In the genomic region with DNA sequence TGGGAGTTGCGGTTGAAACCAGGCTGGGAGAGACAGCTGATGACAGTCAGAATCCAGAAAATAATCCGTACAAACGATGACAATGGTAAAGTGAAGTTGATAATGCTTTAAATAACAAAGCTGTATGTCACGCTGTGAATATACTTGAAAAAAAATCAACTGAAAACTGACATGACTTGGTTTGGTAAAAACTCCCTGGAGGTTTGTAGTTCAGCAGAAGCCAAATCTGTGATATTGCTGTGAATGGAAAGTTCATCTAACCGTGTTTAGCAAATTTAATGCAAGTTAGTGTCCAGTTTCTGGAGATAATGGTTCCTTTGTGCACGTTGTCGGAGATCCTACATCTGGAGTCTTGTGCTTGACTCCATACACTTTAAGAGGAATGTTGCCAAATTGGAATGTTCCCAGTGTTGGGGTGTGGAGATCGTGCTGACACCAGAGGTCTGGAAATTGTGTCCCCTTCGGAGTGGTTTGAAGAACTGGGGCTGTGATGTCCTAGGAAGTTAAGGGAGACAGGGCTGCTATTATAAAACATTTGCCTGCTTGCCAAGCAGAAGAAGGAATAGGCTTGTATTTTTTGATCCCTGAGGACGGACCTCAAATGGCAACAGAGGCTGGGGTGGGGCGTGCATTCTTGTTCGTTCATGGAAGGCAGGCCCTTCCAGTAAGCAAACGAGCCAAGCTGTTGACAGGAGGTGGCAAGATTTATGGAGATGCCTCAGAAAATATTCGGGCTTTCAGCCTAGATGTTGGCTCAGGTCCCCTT, we compare ENCODE assay signal across 1 cellular context.
TF ChIP-seq lines count a peak whose summit lies in the region.

No MANE protein-coding gene starts in this region.

TF ChIP-seq in GM23338, 12 proteins besides CTCF, POLR2A, EP300 and RAD21 (continued from another document):
- TF ChIP-seq, protein P1, sequence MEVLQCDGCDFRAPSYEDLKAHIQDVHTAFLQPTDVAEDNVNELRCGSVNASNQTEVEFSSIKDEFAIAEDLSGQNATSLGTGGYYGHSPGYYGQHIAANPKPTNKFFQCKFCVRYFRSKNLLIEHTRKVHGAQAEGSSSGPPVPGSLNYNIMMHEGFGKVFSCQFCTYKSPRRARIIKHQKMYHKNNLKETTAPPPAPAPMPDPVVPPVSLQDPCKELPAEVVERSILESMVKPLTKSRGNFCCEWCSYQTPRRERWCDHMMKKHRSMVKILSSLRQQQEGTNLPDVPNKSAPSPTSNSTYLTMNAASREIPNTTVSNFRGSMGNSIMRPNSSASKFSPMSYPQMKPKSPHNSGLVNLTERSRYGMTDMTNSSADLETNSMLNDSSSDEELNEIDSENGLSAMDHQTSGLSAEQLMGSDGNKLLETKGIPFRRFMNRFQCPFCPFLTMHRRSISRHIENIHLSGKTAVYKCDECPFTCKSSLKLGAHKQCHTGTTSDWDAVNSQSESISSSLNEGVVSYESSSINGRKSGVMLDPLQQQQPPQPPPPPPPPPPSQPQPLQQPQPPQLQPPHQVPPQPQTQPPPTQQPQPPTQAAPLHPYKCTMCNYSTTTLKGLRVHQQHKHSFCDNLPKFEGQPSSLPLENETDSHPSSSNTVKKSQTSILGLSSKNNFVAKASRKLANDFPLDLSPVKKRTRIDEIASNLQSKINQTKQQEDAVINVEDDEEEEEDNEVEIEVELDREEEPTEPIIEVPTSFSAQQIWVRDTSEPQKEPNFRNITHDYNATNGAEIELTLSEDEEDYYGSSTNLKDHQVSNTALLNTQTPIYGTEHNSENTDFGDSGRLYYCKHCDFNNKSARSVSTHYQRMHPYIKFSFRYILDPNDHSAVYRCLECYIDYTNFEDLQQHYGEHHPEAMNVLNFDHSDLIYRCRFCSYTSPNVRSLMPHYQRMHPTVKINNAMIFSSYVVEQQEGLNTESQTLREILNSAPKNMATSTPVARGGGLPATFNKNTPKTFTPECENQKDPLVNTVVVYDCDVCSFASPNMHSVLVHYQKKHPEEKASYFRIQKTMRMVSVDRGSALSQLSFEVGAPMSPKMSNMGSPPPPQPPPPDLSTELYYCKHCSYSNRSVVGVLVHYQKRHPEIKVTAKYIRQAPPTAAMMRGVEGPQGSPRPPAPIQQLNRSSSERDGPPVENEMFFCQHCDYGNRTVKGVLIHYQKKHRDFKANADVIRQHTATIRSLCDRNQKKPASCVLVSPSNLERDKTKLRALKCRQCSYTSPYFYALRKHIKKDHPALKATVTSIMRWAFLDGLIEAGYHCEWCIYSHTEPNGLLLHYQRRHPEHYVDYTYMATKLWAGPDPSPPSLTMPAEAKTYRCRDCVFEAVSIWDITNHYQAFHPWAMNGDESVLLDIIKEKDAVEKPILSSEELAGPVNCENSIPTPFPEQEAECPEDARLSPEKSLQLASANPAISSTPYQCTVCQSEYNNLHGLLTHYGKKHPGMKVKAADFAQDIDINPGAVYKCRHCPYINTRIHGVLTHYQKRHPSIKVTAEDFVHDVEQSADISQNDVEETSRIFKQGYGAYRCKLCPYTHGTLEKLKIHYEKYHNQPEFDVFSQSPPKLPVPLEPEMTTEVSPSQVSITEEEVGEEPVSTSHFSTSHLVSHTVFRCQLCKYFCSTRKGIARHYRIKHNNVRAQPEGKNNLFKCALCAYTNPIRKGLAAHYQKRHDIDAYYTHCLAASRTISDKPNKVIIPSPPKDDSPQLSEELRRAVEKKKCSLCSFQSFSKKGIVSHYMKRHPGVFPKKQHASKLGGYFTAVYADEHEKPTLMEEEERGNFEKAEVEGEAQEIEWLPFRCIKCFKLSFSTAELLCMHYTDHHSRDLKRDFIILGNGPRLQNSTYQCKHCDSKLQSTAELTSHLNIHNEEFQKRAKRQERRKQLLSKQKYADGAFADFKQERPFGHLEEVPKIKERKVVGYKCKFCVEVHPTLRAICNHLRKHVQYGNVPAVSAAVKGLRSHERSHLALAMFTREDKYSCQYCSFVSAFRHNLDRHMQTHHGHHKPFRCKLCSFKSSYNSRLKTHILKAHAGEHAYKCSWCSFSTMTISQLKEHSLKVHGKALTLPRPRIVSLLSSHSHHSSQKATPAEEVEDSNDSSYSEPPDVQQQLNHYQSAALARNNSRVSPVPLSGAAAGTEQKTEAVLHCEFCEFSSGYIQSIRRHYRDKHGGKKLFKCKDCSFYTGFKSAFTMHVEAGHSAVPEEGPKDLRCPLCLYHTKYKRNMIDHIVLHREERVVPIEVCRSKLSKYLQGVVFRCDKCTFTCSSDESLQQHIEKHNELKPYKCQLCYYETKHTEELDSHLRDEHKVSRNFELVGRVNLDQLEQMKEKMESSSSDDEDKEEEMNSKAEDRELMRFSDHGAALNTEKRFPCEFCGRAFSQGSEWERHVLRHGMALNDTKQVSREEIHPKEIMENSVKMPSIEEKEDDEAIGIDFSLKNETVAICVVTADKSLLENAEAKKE (CRISPR knock-in tag; IDR thresholded peaks at IDR 0.05): no peak
- TF ChIP-seq ZNF114 (CRISPR knock-in tag; IDR thresholded peaks at IDR 0.05) (no peak), EZH2 (IDR thresholded peaks at IDR 0.05; ENCODE audit: low read depth, unreplicated experiment) (no peak)
- TF ChIP-seq, protein P2, sequence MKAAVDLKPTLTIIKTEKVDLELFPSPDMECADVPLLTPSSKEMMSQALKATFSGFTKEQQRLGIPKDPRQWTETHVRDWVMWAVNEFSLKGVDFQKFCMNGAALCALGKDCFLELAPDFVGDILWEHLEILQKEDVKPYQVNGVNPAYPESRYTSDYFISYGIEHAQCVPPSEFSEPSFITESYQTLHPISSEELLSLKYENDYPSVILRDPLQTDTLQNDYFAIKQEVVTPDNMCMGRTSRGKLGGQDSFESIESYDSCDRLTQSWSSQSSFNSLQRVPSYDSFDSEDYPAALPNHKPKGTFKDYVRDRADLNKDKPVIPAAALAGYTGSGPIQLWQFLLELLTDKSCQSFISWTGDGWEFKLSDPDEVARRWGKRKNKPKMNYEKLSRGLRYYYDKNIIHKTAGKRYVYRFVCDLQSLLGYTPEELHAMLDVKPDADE (IDR thresholded peaks at IDR 0.05): no peak
